ENCODE assay signal across 10 cellular contexts in the genomic region with DNA sequence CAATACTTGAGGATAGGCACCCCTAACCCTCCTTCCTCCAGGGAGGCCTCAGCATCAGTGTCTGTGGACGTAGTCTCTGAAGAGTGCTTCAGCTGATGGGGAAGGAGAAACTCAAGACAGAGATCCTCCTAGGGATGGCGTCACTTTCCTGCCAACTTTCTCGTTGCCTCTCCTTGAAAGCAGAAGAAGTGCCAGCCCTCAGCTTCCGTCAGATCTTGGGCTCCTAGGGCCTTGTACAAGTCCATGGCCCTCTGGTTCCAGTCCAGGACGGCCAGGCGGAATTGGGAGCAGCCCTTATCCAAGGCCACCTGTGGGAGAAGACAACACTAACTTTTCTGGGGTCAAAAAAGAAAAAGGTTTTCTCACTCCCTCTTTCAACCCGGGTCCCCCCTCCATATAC. TPM values are rescaled to one million over a fixed set of nuclear protein-coding genes. Genes with fewer than 3 reads are reported as not detected.
DNase-seq lines count a peak whose midpoint lies in the region; ATAC-seq and TF ChIP-seq lines count a peak whose summit lies in the region.
"Had no signal": no experiment of that assay in that cellular context is flagged by ENCODE, and none has a peak within 500 bp of the region (broad histone marks: within the 10 kb centered on the region; RNA-seq: fewer than 3 reads in every experiment).

No MANE protein-coding gene starts in this region.

- H2AK5ac ChIP-seq in mesendoderm (ENCODE audit: low read length) = no peak overlapping the region

- H3K9me3 ChIP-seq in A673 (ENCODE audit: low read depth, low read length, poor library complexity, severe bottlenecking) = no peaks in the 10 kb centered on the region
- H3K9me3 ChIP-seq in effector memory CD4-positive, alpha-beta T cell (ENCODE audit: control insufficient read depth, low read length) = no peaks in the 10 kb centered on the region

- peak overlapping the region; percentile 15 for H3K56ac ChIP-seq in mesendoderm (ENCODE audit: low read length)

- peaks cover 3% of the 10 kb centered on the region for H3K79me1 ChIP-seq in mesendoderm (ENCODE audit: low read length)

- no peak overlapping the region for H4K5ac ChIP-seq in mesendoderm (ENCODE audit: low read length)

- no peaks in the 10 kb centered on the region for H3K79me2 ChIP-seq in mesendoderm (ENCODE audit: control insufficient read depth, insufficient read depth, low read length)

- DNase-seq in A673 (ENCODE audit: low spot score) (no peak), HFFc6 (no peak), mesendoderm (no peak), NCI-H1092 (lab: John Stamatoyannopoulos, UW) (no peak), NK-92 (lab: John Stamatoyannopoulos, UW; ENCODE audit: unreplicated experiment) (no peak)
- no peak for DNase-seq in central memory CD8-positive, alpha-beta T cell (ENCODE audit: low spot score in 2 of 2)
- DNase-seq in NK-92 treated with Interleukin-12 subunit alpha and Interleukin-12 subunit beta, amount 100 ng/mL, for 24 hours (lab: John Stamatoyannopoulos, UW) = no peak
- no peak for DNase-seq in effector memory CD4-positive, alpha-beta T cell

- H3K27ac Mint-ChIP-seq in HFFc6 = no peak overlapping the region
- H3K27ac Mint-ChIP-seq in central memory CD8-positive, alpha-beta T cell (ENCODE audit: low read depth) = peak overlapping the region; percentile 92

- H3K9me3 Mint-ChIP-seq in HFFc6 = no peaks in the 10 kb centered on the region
- H3K9me3 Mint-ChIP-seq in central memory CD8-positive, alpha-beta T cell = no peaks in the 10 kb centered on the region

- WGBS in mesendoderm (ENCODE audit: extremely low coverage, insufficient coverage, low lambda C conversion rate) = no CpG with 5 or more reads among the region's 7 CpGs

- TF ChIP-seq CTCF in A673 (conservative IDR thresholded peaks at IDR 0.05; ENCODE audit: low read depth, low read length) (no peak), HFFc6 (IDR thresholded peaks at IDR 0.05) (no peak)

- no peak overlapping the region for H4K8ac ChIP-seq in mesendoderm (ENCODE audit: low read depth, low read length)

- CTCF ChIA-PET in A673 (lab: Charles Lee) = no interaction called here

- H3K36me3 ChIP-seq in A673 (ENCODE audit: insufficient read depth, low read length, poor library complexity, severe bottlenecking) = no peaks in the 10 kb centered on the region
- no peaks in the 10 kb centered on the region for H3K36me3 ChIP-seq in mesendoderm (ENCODE audit: control insufficient read depth, insufficient read depth, low read length)
- H3K36me3 ChIP-seq in effector memory CD4-positive, alpha-beta T cell (ENCODE audit: control insufficient read depth, insufficient read depth, low read length) = no peaks in the 10 kb centered on the region

- ATAC-seq in central memory CD8-positive, alpha-beta T cell (replicated peaks; ENCODE audit: extremely low read depth, poor library complexity, severe bottlenecking) = no peak

- no peak overlapping the region for H3K4ac ChIP-seq in mesendoderm (ENCODE audit: low read depth, low read length)

- H3K23ac ChIP-seq in mesendoderm (ENCODE audit: low read length) = no peak overlapping the region

- no peak overlapping the region for H2BK15ac ChIP-seq in mesendoderm (replicated peaks; ENCODE audit: low read depth)

- H3K27me3 Mint-ChIP-seq in HFFc6 (ENCODE audit: insufficient read depth) = peaks cover 3% of the 10 kb centered on the region
- no peaks in the 10 kb centered on the region for H3K27me3 Mint-ChIP-seq in central memory CD8-positive, alpha-beta T cell

- intact Hi-C loops in A673 (cut with micrococcal nuclease; ENCODE audit: unreplicated experiment) = loop anchor here (5.0 kb wide), 1 partner anchor 61 kb away; a partner anchor contains a TSS

- BruUV-seq in A673 (replicated peaks; lab: Mats Ljungman, UMichigan) = TSS peak; percentile 93

- H3K36me3 Mint-ChIP-seq in HFFc6 (ENCODE audit: low read depth) = peaks cover 4% of the 10 kb centered on the region; the same call in 1 of the 2 replicates
- no peaks in the 10 kb centered on the region for H3K36me3 Mint-ChIP-seq in central memory CD8-positive, alpha-beta T cell (ENCODE audit: insufficient read depth)

- H3K4me2 ChIP-seq in mesendoderm (ENCODE audit: low read length) = no peak overlapping the region

- H3K18ac ChIP-seq in mesendoderm (ENCODE audit: low read length) = no peak overlapping the region

- H3K27me3 ChIP-seq in A673 (replicated peaks; ENCODE audit: insufficient read depth, low read depth, low read length, poor library complexity) (no peaks in the 10 kb centered on the region), mesendoderm (ENCODE audit: insufficient read depth, low read length, poor library complexity) (no peaks in the 10 kb centered on the region)
- no peaks in the 10 kb centered on the region for H3K27me3 ChIP-seq in effector memory CD4-positive, alpha-beta T cell (replicated peaks; ENCODE audit: control insufficient read depth, insufficient read depth, low read length, poor library complexity, severe bottlenecking)

- H2BK5ac ChIP-seq in mesendoderm (ENCODE audit: low read length) = no peak overlapping the region

- H3K27ac ChIP-seq in A673 (ENCODE audit: low read depth, low read length, poor library complexity, severe bottlenecking) = peak overlapping the region; percentile 95
- no peak overlapping the region for H3K27ac ChIP-seq in mesendoderm (ENCODE audit: low read depth, low read length)
- H3K27ac ChIP-seq in effector memory CD4-positive, alpha-beta T cell (ENCODE audit: insufficient read depth, low read length, poor library complexity, severe bottlenecking) = no peak overlapping the region

- peak overlapping the region; percentile 32 for H3K9ac ChIP-seq in mesendoderm (ENCODE audit: low read length)

- H3K4me1 Mint-ChIP-seq in HFFc6 (ENCODE audit: low read depth) = peaks cover 10% of the 10 kb centered on the region; the same call in 1 of the 2 replicates
- H3K4me1 Mint-ChIP-seq in central memory CD8-positive, alpha-beta T cell = peaks cover 18% of the 10 kb centered on the region

- no peaks in the 10 kb centered on the region for H3K4me1 ChIP-seq in A673 (ENCODE audit: insufficient read depth, low read length, poor library complexity, severe bottlenecking)
- H3K4me1 ChIP-seq in mesendoderm (ENCODE audit: control insufficient read depth, low read depth, low read length) = peaks cover 4% of the 10 kb centered on the region
- peaks cover 11% of the 10 kb centered on the region for H3K4me1 ChIP-seq in effector memory CD4-positive, alpha-beta T cell (ENCODE audit: control insufficient read depth, insufficient read depth, low read length, poor library complexity, severe bottlenecking)

- H3K4me3 ChIP-seq in A673 (ENCODE audit: low read depth, low read length, poor library complexity, severe bottlenecking) (peak overlapping the region; percentile 94), mesendoderm (ENCODE audit: low read length) (no peak overlapping the region)
- no peak overlapping the region for H3K4me3 ChIP-seq in effector memory CD4-positive, alpha-beta T cell (ENCODE audit: insufficient read depth, low read depth, low read length, poor library complexity, severe bottlenecking)

- POLR2A ChIA-PET in A673 (lab: Charles Lee; ENCODE audit: low non-redundant PET) = interaction anchor here (0.6 kb wide), 1 partner anchor 222 kb away, joined by 4 read pairs; no protein-coding TSS in a partner anchor

- H3K4me3 Mint-ChIP-seq in HFFc6 = peak overlapping the region; percentile 91
- H3K4me3 Mint-ChIP-seq in central memory CD8-positive, alpha-beta T cell = peak overlapping the region; percentile 88

- no peak overlapping the region for H2BK120ac ChIP-seq in mesendoderm (ENCODE audit: low read depth, low read length)

RNA-seq across cellular contexts. Expression of a gene that starts 1.3 kb away (rescaled TPM):
- total RNA-seq in A673 (2021) = 61.7 and 79.3 TPM in 2 replicates
- 10 to 100 TPM; 39.2 to 55.0 (median 43.5) TPM for total RNA-seq in HFFc6 (2021; fragmentation: NEBNext Ultra II Directional; extraction: Animal tissue kit (Norgen Biotek cat#: 25700))
- polyA plus RNA-seq in mesendoderm (2013, experiment 1 of 2) = 26.8 TPM
- 26.5 TPM for polyA plus RNA-seq in mesendoderm (2013, experiment 2 of 2)

RNA-seq across cellular contexts. Expression of a gene that starts 3.6 kb away (rescaled TPM):
- total RNA-seq in A673 (2021) = 0.33 TPM in 1 of 2 replicates, not detected in the other
- 1 to 10 TPM in 1 of 6 experiments, under 1 TPM in 5; 0.36 to 1.2 (median 0.79) TPM for total RNA-seq in HFFc6 (2021; fragmentation: NEBNext Ultra II Directional; extraction: Animal tissue kit (Norgen Biotek cat#: 25700))
- polyA plus RNA-seq in mesendoderm (2013, experiment 1 of 2) = 0.34 TPM
- 0.46 TPM for polyA plus RNA-seq in mesendoderm (2013, experiment 2 of 2)
- total RNA-seq: T-helper 2 cell treated with Interferon-gamma antibody and Interleukin-4, amounts not matched to agents 100 ng/mL and 5 ng/mL, for 36 hours had no signal

RNA-seq across cellular contexts. Expression of a gene that starts 11.6 kb away (rescaled TPM):
- 101 TPM in 2 replicates for total RNA-seq in A673 (2021)
- 10 to 100 TPM; 49.3 to 62.3 (median 51.5) TPM for total RNA-seq in HFFc6 (2021; fragmentation: NEBNext Ultra II Directional; extraction: Animal tissue kit (Norgen Biotek cat#: 25700))
- polyA plus RNA-seq in mesendoderm (2013, experiment 1 of 2) = 22.0 TPM
- 22.4 TPM for polyA plus RNA-seq in mesendoderm (2013, experiment 2 of 2)

RNA-seq across cellular contexts. Expression of a gene that starts 24.4 kb away (rescaled TPM):
- 3.5 and 5.9 TPM in 2 replicates for total RNA-seq in A673 (2021)
- not detected for total RNA-seq in HFFc6 (2021; fragmentation: NEBNext Ultra II Directional; extraction: Animal tissue kit (Norgen Biotek cat#: 25700))
- 3.2 TPM for polyA plus RNA-seq in mesendoderm (2013, experiment 1 of 2)
- 3.1 TPM for polyA plus RNA-seq in mesendoderm (2013, experiment 2 of 2)
- total RNA-seq: Daoy had no signal

RNA-seq across cellular contexts. Expression of a gene that starts 36.4 kb away (rescaled TPM):
- total RNA-seq in A673 (2021) = 0.87 and 1.3 TPM in 2 replicates
- total RNA-seq in HFFc6 (2021; fragmentation: NEBNext Ultra II Directional; extraction: Animal tissue kit (Norgen Biotek cat#: 25700)) = 1 to 10 TPM in 1 of 6 experiments, under 1 TPM in 5; 0.62 to 1.0 (median 0.81) TPM
- polyA plus RNA-seq in mesendoderm (2013, experiment 1 of 2) = 18.2 TPM
- polyA plus RNA-seq in mesendoderm (2013, experiment 2 of 2) = 18.4 TPM
